8 cellular contexts compared by ENCODE assay signal in the genomic region with DNA sequence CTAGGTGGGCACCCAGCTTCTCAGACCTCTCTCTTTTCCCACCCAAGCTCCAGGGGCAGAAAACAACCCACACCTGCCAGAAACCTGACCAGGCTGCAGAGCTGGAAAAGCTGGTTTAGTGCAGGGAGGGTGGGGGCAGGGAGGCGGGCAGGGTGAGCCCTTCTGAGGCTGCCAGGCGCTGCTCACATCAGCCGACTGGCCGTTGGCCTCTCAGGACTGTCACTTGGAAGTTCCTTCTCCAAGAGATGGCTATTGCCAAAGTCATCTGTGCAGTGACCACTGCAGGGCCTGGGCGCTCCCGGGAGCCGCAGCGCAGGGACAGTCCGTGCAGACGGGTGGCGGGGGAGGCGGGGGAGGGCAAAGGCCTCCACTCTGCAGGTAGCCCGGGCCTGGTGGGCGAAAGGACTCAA.
DNase-seq lines count a peak whose midpoint lies in the region; ATAC-seq lines count a peak whose summit lies in the region.

No MANE protein-coding gene starts in this region.

- peaks cover 4 to 9% of the 10 kb centered on the region in 2 donors for H3K4me1 Mint-ChIP-seq in effector memory CD8-positive, alpha-beta T cell (ENCODE audit: low read depth in 2 of 2)

- no peaks in the 10 kb centered on the region for H3K27me3 ChIP-seq in mononuclear cell (ENCODE audit: insufficient read depth, low read length)

- no peaks in the 10 kb centered on the region for H3K9me3 Mint-ChIP-seq in effector memory CD8-positive, alpha-beta T cell

- peak overlapping the region; percentile 78 to 79 for H3K4me3 Mint-ChIP-seq in effector memory CD8-positive, alpha-beta T cell

- H3K4me1 ChIP-seq in mononuclear cell (ENCODE audit: insufficient read depth, low read length), result peaks cover 23% of the 10 kb centered on the region

- no peaks in the 10 kb centered on the region for H3K9me3 ChIP-seq in mononuclear cell (ENCODE audit: low read depth, low read length)

- H3K36me3 Mint-ChIP-seq in effector memory CD8-positive, alpha-beta T cell (ENCODE audit: insufficient read depth), result peaks cover 8% of the 10 kb centered on the region

- peak overlapping the region in 1 of 2 donors; percentile 95 for H3K27ac Mint-ChIP-seq in effector memory CD8-positive, alpha-beta T cell

- DNase-seq in ELF-1 (ENCODE audit: low read depth, low spot score) (peak; percentile 74), NCI-H510A treated with DMSO at 0.1 percent for 48 hours (lab: John Stamatoyannopoulos, UW) (peak; percentile 87), NCI-H82 (lab: John Stamatoyannopoulos, UW) (no peak)
- no peak for DNase-seq in effector memory CD8-positive, alpha-beta T cell
- DNase-seq in stimulated activated CD4-positive, alpha-beta T cell treated with anti-CD3 and anti-CD28 coated beads, Interleukin-15, amount 100 ng/mL, for 24 hours, result no peak

- peak overlapping the region; percentile 49 for H3K4me3 ChIP-seq in mononuclear cell (ENCODE audit: low read length)

- no peak for ATAC-seq in effector memory CD8-positive, alpha-beta T cell (replicated peaks)
- no peak for ATAC-seq in GM18867 (IDR thresholded peaks at IDR 0.05; ENCODE audit: unreplicated experiment)
- ATAC-seq in HG03457 (IDR thresholded peaks at IDR 0.05; ENCODE audit: unreplicated experiment), result no peak

- H3K27me3 Mint-ChIP-seq in effector memory CD8-positive, alpha-beta T cell, result no peaks in the 10 kb centered on the region

Comparison
In these comparisons a context has a peak if more than half of its experiments do, and no peak if none do; other contexts are left out.
1. DNase-seq: peak in ELF-1 (single experiment) and NCI-H510A treated with DMSO at 0.1 percent for 48 hours (single experiment); none in effector memory CD8-positive, alpha-beta T cell (0 of 3), NCI-H82 (single experiment) and stimulated activated CD4-positive, alpha-beta T cell treated with anti-CD3 and anti-CD28 coated beads, Interleukin-15, amount 100 ng/mL, for 24 hours (single experiment).